1 cellular context compared by ENCODE assay signal in the genomic region with DNA sequence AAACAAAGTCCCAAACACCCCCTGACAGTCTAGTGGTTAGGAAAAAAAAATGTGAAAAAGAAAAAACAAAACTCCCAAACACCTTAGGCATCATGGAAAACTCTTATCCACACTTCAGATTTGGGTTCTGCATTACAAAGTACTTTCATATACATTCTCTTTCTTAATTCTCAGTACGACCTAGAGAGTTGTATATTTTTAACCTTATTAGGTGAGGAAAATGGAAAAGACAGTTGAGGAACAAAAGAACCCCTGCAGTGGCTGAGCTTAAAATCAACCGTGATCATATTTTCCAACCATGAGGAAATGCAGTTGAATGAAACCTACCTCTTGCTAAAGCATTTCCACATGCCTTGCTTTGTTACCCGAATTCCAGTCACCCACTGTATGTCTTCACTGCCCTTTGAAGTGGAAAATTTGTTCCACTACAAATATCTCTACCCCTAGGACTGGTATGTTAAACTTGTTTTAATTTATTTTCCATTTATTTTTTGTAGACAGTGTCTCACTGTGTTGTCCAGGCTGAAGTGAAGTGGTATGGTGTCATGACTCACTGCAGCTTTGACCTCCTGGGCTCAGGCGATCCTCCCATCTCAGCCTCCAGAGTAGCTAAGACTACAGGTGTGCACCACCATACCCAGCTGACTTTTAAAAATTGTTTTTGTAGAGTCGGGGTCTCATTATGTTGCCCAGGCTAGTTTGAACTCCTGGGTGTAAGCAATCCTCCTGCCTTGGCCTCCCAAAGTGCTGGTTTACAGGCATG.
TF ChIP-seq lines count a peak whose summit lies in the region.

No MANE protein-coding gene starts in this region.

TF ChIP-seq in HepG2, 621 proteins besides CTCF, POLR2A, EP300 and RAD21:
- no peak for TF ChIP-seq ZBTB34 (CRISPR knock-in tag; IDR thresholded peaks at IDR 0.05)
- TF ChIP-seq ZNF121 (CRISPR knock-in tag; IDR thresholded peaks at IDR 0.05), result peak; percentile 81
- TF ChIP-seq SRY (CRISPR knock-in tag; IDR thresholded peaks at IDR 0.05), result no peak
- TF ChIP-seq, protein P1, sequence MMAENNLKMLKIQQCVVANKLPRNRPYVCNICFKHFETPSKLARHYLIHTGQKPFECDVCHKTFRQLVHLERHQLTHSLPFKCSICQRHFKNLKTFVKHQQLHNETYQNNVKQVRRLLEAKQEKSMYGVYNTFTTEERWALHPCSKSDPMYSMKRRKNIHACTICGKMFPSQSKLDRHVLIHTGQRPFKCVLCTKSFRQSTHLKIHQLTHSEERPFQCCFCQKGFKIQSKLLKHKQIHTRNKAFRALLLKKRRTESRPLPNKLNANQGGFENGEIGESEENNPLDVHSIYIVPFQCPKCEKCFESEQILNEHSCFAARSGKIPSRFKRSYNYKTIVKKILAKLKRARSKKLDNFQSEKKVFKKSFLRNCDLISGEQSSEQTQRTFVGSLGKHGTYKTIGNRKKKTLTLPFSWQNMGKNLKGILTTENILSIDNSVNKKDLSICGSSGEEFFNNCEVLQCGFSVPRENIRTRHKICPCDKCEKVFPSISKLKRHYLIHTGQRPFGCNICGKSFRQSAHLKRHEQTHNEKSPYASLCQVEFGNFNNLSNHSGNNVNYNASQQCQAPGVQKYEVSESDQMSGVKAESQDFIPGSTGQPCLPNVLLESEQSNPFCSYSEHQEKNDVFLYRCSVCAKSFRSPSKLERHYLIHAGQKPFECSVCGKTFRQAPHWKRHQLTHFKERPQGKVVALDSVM (CRISPR knock-in tag; IDR thresholded peaks at IDR 0.05), result peak; percentile 68
- no peak for TF ChIP-seq GPN1 (CRISPR knock-in tag; IDR thresholded peaks at IDR 0.05; ENCODE audit: borderline replicate concordance)
